Comparison of ENCODE assay signal across 32 cellular contexts in the genomic region with DNA sequence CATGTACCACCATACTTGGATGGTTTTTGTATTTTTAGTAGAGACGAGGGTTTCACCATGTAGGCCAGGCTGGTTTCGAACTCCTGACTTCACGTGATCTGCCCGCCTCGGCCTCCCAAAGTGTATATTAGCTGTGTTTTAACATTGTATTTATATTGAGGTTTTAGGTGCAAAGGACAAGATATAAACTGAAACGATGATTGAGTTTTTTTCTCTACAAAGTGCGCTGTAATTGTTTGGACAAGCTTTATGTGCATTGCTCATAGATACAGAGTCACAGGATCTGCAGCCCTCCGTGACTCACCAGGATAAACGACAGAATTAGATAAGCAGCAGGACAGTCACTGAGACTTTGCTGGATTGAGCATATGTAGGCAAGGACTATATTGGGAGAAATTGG. TPM values are rescaled to one million over a fixed set of nuclear protein-coding genes. Genes with fewer than 3 reads are reported as not detected.
DNase-seq lines count a peak whose midpoint lies in the region; ATAC-seq and TF ChIP-seq lines count a peak whose summit lies in the region.
"Had no signal": no experiment of that assay in that cellular context is flagged by ENCODE, and none has a peak within 500 bp of the region (broad histone marks: within the 10 kb centered on the region; RNA-seq: fewer than 3 reads in every experiment).

No MANE protein-coding gene starts in this region.

- CTCF ChIA-PET in Caco-2 (lab: Charles Lee) = no interaction called here

- no peak overlapping the region for H3K4me3 Mint-ChIP-seq in Caco-2 (ENCODE audit: unreplicated experiment)
- H3K4me3 Mint-ChIP-seq in natural killer cell = no peak overlapping the region
- H3K4me3 Mint-ChIP-seq: activated CD4-positive, alpha-beta memory T cell treated with anti-CD3 and anti-CD28 coated beads, Interleukin-2, amount 10 ng/mL, durations not matched to agents 7 days and 5 days; central memory CD8-positive, alpha-beta T cell; dendritic cell treated with granulocyte-macrophage colony-stimulating factor and Interleukin-4, amounts not matched to agents 40 ng/mL and 50 ng/mL, for 4 days; HFFc6; naive B cell; type B pancreatic cell had no signal

- H3K27me3 Mint-ChIP-seq in Caco-2 (ENCODE audit: insufficient read depth, unreplicated experiment) = no peaks in the 10 kb centered on the region
- no peaks in the 10 kb centered on the region for H3K27me3 Mint-ChIP-seq in natural killer cell (ENCODE audit: low read depth in 2 of 2)
- H3K27me3 Mint-ChIP-seq: activated CD4-positive, alpha-beta memory T cell treated with anti-CD3 and anti-CD28 coated beads, Interleukin-2, amount 10 ng/mL, durations not matched to agents 7 days and 5 days; central memory CD8-positive, alpha-beta T cell; dendritic cell treated with granulocyte-macrophage colony-stimulating factor and Interleukin-4, amounts not matched to agents 40 ng/mL and 50 ng/mL, for 4 days; naive B cell; type B pancreatic cell had no signal

- H3K27me3 ChIP-seq in Caco-2 (replicated peaks; ENCODE audit: control insufficient read depth, insufficient read depth, low read length) = no peaks in the 10 kb centered on the region
- H3K27me3 ChIP-seq in GM23248 (replicated peaks; ENCODE audit: insufficient read depth) = no peaks in the 10 kb centered on the region

- H3K36me3 ChIP-seq in Caco-2 (ENCODE audit: control insufficient read depth, insufficient read depth, low read length) (no peaks in the 10 kb centered on the region), GM23248 (ENCODE audit: low read depth) (no peaks in the 10 kb centered on the region)
- H3K36me3 ChIP-seq: left ventricle myocardium inferior, prostate gland had no signal

- ATAC-seq in natural killer cell = no peak
- ATAC-seq in GM21737 (IDR thresholded peaks at IDR 0.05; ENCODE audit: unreplicated experiment) = no peak
- ATAC-seq: esophagus mucosa had no signal

- H3K9ac ChIP-seq in GM23248 = no peak overlapping the region
- H3K9ac ChIP-seq: SK-N-SH had no signal

- no peak overlapping the region for H2AFZ ChIP-seq in GM23248

- no peaks in the 10 kb centered on the region for H3K36me3 Mint-ChIP-seq in Caco-2 (ENCODE audit: insufficient read depth, unreplicated experiment)
- no peaks in the 10 kb centered on the region for H3K36me3 Mint-ChIP-seq in natural killer cell
- H3K36me3 Mint-ChIP-seq: naive B cell, type B pancreatic cell had no signal

- no peaks in the 10 kb centered on the region for H3K79me2 ChIP-seq in GM23248 (ENCODE audit: insufficient read depth)

- H3K9me2 ChIP-seq in GM23248 (ENCODE audit: insufficient read depth) = no peaks in the 10 kb centered on the region
- H3K9me2 ChIP-seq: SK-N-SH had no signal

- DNase-seq in Caco-2 (peak; percentile 9 to 34), HT1080 (ENCODE audit: low read depth) (peak; percentile 79), T1000 (lab: John Stamatoyannopoulos, UW) (peak; percentile 16), islet precursor cell (peak; percentile 72), GM23248 (no peak), NCI-H510A (lab: John Stamatoyannopoulos, UW) (no peak), natural killer cell (no peak)
- DNase-seq: activated CD4-positive, alpha-beta memory T cell treated with anti-CD3 and anti-CD28 coated beads, Interleukin-2, amount 10 ng/mL, durations not matched to agents 7 days and 5 days; activated CD4-positive, alpha-beta T cell treated with anti-CD3 and anti-CD28 coated beads for 1 hour; activated CD8-positive, alpha-beta memory T cell treated with anti-CD3 and anti-CD28 coated beads, Interleukin-2, amount 50 U/mL, for 4 hours; activated naive CD4-positive, alpha-beta T cell treated with Interleukin-2 at 50 U/mL for 16 hours; DMS79; HFFc6; left ventricle myocardium inferior; MV-4-11; naive B cell; NCI-H1436; NCI-H2081 treated with DMSO at 0.1 percent for 48 hours; NCI-H345; SK-N-SH; stimulated activated CD4-positive, alpha-beta T cell treated with anti-CD3 and anti-CD28 coated beads, Interleukin-15, amount 100 ng/mL, for 24 hours; stimulated activated CD4-positive, alpha-beta T cell treated with anti-CD3 and anti-CD28 coated beads, Interleukin-4, amount 100 ng/mL, for 4 hours had no signal

- H3K9me3 Mint-ChIP-seq in Caco-2 (ENCODE audit: unreplicated experiment) (no peaks in the 10 kb centered on the region), natural killer cell (peaks cover 1 to 4% of the 10 kb centered on the region in 2 donors)
- H3K9me3 Mint-ChIP-seq: dendritic cell treated with granulocyte-macrophage colony-stimulating factor and Interleukin-4, amounts not matched to agents 40 ng/mL and 50 ng/mL, for 4 days; type B pancreatic cell had no signal

- no peaks in the 10 kb centered on the region for H3K4me1 Mint-ChIP-seq in Caco-2 (ENCODE audit: low read depth, unreplicated experiment)
- no peaks in the 10 kb centered on the region for H3K4me1 Mint-ChIP-seq in natural killer cell
- H3K4me1 Mint-ChIP-seq: activated CD4-positive, alpha-beta memory T cell treated with anti-CD3 and anti-CD28 coated beads, Interleukin-2, amount 10 ng/mL, durations not matched to agents 7 days and 5 days; central memory CD8-positive, alpha-beta T cell; naive B cell had no signal

- no peak overlapping the region for H3K4me3 ChIP-seq in Caco-2 (ENCODE audit: low read depth, low read length)
- H3K4me3 ChIP-seq in GM23248 = no peak overlapping the region
- H3K4me3 ChIP-seq: left ventricle myocardium inferior, prostate gland had no signal

- no peak overlapping the region for H3K27ac ChIP-seq in GM23248
- H3K27ac ChIP-seq: left ventricle myocardium inferior, prostate gland had no signal

- 0 out of 2 replicates have a peak, but pooled peaks cover 4% of the 10 kb centered on the region for H3K4me1 ChIP-seq in Caco-2
- no peaks in the 10 kb centered on the region for H3K4me1 ChIP-seq in GM23248 (ENCODE audit: insufficient read depth)
- H3K4me1 ChIP-seq: left ventricle myocardium inferior, prostate gland had no signal

- TF ChIP-seq CTCF in Caco-2 (IDR thresholded peaks at IDR 0.05; ENCODE audit: insufficient read depth in 1 of 2, low read depth in 1 of 2, low read length in 1 of 2, severe bottlenecking in 1 of 2, unreplicated experiment in 1 of 2) (no peak), natural killer cell (IDR thresholded peaks at IDR 0.05) (no peak)

- POLR2A ChIA-PET in Caco-2 (lab: Charles Lee) = no interaction called here

- H3K9me3 ChIP-seq in Caco-2 (no peaks in the 10 kb centered on the region), GM23248 (ENCODE audit: low read depth) (no peaks in the 10 kb centered on the region)
- H3K9me3 ChIP-seq: left ventricle myocardium inferior, prostate gland, SK-N-SH had no signal

- no TSS peak for BruUV-seq in Caco-2 (replicated peaks; lab: Mats Ljungman, UMichigan)

- no peaks in the 10 kb centered on the region for H3F3A ChIP-seq in GM23248 (ENCODE audit: insufficient read depth)

- in situ Hi-C loops in GM23248 (cut with MboI) = no loop called here

- H3K4me2 ChIP-seq in GM23248 (ENCODE audit: unreplicated experiment) = no peak overlapping the region
- H3K4me2 ChIP-seq: SK-N-SH had no signal

- WGBS in GM23248 (ENCODE audit: low coverage in 1 of 2, low lambda C conversion rate in 2 of 2, missing lambda C conversion rate in 2 of 2), 2 experiments = 39 to 40% methylated on average over 9 of the region's 9 CpGs

- H3K27ac Mint-ChIP-seq in Caco-2 (ENCODE audit: unreplicated experiment) = peak overlapping the region; percentile 45
- no peak overlapping the region for H3K27ac Mint-ChIP-seq in natural killer cell
- H3K27ac Mint-ChIP-seq: activated CD4-positive, alpha-beta memory T cell treated with anti-CD3 and anti-CD28 coated beads, Interleukin-2, amount 10 ng/mL, durations not matched to agents 7 days and 5 days; dendritic cell treated with granulocyte-macrophage colony-stimulating factor and Interleukin-4, amounts not matched to agents 40 ng/mL and 50 ng/mL, for 4 days; HFFc6; naive B cell; type B pancreatic cell had no signal

- intact Hi-C loops in Caco-2 (cut with micrococcal nuclease; ENCODE audit: unreplicated experiment) = no loop called here
- intact Hi-C loops in natural killer cell (cut with micrococcal nuclease) = no loop called here

- no peaks in the 10 kb centered on the region for H4K20me1 ChIP-seq in GM23248 (ENCODE audit: insufficient read depth)

RNA-seq across cellular contexts. Expression of a gene that starts 17.6 kb away (rescaled TPM):
- 0.16 and 0.23 TPM in 2 replicates for total RNA-seq in Caco-2 (2022)
- total RNA-seq in HT1080 (2014; rRNA removed; shearing (Covaris generic)) = 0.67 and 1.5 TPM in 2 replicates
- 0.21 and 0.42 TPM in 2 replicates for polyA plus RNA-seq in HT1080 (2015; cell fraction: cytosol; rRNA removed)
- 0.66 and 0.78 TPM in 2 replicates for polyA plus RNA-seq in HT1080 (2015; cell fraction: nucleus; rRNA removed)
- total RNA-seq in GM23248 (2014; rRNA removed; shearing (Covaris generic)) = not detected in 2 replicates
- polyA plus RNA-seq in GM23248 (2016; fragmentation: Nextera tagmentation; extraction: Ambion mirVana) = not detected in 2 replicates
- not detected for total RNA-seq in natural killer cell
- total RNA-seq: activated CD4-positive, alpha-beta memory T cell treated with anti-CD3 and anti-CD28 coated beads, Interleukin-2, amount 10 ng/mL, durations not matched to agents 7 days and 5 days; esophagus mucosa; fibroblast of villous mesenchyme; HFFc6; left ventricle myocardium inferior; mesenteric fat pad; T-helper 1 cell treated with Interleukin-12 subunit alpha and Interleukin-12 subunit beta and Interleukin-4 antibody, amounts not matched to agents 30 ng/mL and 1 ng/mL, for 36 hours had no signal
- polyA plus RNA-seq: BJ, SK-N-SH had no signal

Comparison
In these comparisons a context has a peak if more than half of its experiments do, and no peak if none do; other contexts are left out.
1. DNase-seq: peak in Caco-2 (2 of 2), HT1080 (single experiment), T1000 (single experiment) and islet precursor cell (single experiment); none in GM23248 (single experiment), NCI-H510A (single experiment) and natural killer cell (single experiment).